ENCODE assay signal across 8 cellular contexts in the genomic region with DNA sequence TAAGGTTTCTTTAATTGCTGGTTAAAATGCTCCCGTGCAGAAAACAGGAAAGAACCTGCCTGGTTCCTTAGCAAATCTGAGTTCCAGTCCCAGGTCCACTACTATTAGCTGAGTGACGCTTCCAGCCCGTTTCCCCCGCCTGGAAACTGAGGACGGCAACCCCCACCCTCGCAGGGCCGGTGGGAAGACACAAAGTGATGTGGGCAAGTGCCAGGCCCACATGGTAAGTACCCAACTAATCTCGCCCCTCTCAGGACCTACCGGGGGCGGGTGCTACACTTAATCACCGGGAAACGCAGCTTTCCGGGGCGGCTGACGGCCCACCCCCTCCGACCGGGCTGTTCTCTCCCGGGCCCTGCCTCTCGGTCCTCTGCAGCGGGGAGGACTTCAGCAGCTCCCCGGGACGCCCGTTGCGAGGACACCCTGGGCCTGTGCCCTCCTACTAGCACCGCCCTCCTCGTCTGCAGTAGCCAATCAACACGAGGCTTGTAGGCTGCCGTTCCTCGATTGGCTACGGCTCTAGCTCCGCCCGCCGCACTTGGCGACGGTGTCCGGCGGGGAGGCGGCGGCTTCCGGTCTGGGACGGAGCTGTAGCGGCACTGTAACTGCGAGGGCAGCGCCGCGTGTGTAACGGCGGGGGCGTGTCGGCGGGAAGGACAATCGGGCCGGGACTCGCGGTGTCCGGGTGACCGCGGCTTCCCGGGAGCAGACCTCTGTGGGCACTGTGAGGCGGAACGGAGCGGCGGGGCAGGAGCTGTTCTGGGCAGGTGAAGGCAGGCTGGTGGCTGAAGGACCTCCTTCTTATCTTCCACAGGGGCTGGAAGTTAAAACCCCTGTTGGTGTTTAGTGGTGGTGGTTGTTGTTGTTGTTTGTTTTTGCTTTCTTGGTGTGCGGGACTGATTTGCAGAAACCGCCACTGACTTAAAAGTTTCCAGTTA. TPM values are rescaled to one million over a fixed set of nuclear protein-coding genes. Genes with fewer than 3 reads are reported as not detected.
DNase-seq lines count a peak whose midpoint lies in the region; ATAC-seq and TF ChIP-seq lines count a peak whose summit lies in the region.

A gene with protein sequence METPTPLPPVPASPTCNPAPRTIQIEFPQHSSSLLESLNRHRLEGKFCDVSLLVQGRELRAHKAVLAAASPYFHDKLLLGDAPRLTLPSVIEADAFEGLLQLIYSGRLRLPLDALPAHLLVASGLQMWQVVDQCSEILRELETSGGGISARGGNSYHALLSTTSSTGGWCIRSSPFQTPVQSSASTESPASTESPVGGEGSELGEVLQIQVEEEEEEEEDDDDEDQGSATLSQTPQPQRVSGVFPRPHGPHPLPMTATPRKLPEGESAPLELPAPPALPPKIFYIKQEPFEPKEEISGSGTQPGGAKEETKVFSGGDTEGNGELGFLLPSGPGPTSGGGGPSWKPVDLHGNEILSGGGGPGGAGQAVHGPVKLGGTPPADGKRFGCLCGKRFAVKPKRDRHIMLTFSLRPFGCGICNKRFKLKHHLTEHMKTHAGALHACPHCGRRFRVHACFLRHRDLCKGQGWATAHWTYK (plus strand): TSS at position 568 of the 938 bp plus-strand sequence. CDS start 525 bp downstream, outside the sequence.

- peaks cover 16% of the 10 kb centered on the region for H3K4me1 Mint-ChIP-seq in activated T-helper 17 cell treated with anti-CD3 and anti-CD28 coated beads, Interleukin-2, amount 50 U/mL, for 72 hours
- peaks cover 28 to 42% of the 10 kb centered on the region in 2 donors for H3K4me1 Mint-ChIP-seq in natural killer cell

- H3K27me3 Mint-ChIP-seq in activated T-helper 17 cell treated with anti-CD3 and anti-CD28 coated beads, Interleukin-2, amount 50 U/mL, for 72 hours, result no peaks in the 10 kb centered on the region
- H3K27me3 Mint-ChIP-seq in natural killer cell (ENCODE audit: low read depth in 2 of 2), result no peaks in the 10 kb centered on the region

- peak within 1 kb of the TSS; percentile 98 for H3K27ac Mint-ChIP-seq in activated T-helper 17 cell treated with anti-CD3 and anti-CD28 coated beads, Interleukin-2, amount 50 U/mL, for 72 hours
- H3K27ac Mint-ChIP-seq in natural killer cell, result peak within 1 kb of the TSS; percentile 89 to 98

- peak within 1 kb of the TSS; percentile 96 for H3K4me3 Mint-ChIP-seq in activated T-helper 17 cell treated with anti-CD3 and anti-CD28 coated beads, Interleukin-2, amount 50 U/mL, for 72 hours
- peak within 1 kb of the TSS; percentile 97 for H3K4me3 Mint-ChIP-seq in natural killer cell

- intact Hi-C loops in natural killer cell (cut with micrococcal nuclease), result loop anchor here (1.0 to 10.0 kb wide), 4 partner anchors 25 to 121 kb away; a partner anchor contains a TSS

- peak; percentile 99 for ATAC-seq in activated T-helper 17 cell treated with anti-CD3 and anti-CD28 coated beads, Interleukin-2, amount 50 U/mL, for 72 hours (replicated peaks)
- ATAC-seq in natural killer cell, result peak; percentile 98 to 100 (median 99)

- DNase-seq in EL (peak; percentile 96), H4 (ENCODE audit: low spot score) (peak; percentile 96), LNCaP clone FGC (ENCODE audit: low read depth) (peak; percentile 88), RPMI8226 (peak; percentile 98), fibroblast of peridontal ligament (ENCODE audit: extremely low read depth) (peak; percentile 94), natural killer cell (peak; percentile 94)
- peak; percentile 85 to 94 (median 90) for DNase-seq in stimulated activated naive CD4-positive, alpha-beta T cell (lab: John Stamatoyannopoulos, UW)

- H3K9me3 Mint-ChIP-seq in activated T-helper 17 cell treated with anti-CD3 and anti-CD28 coated beads, Interleukin-2, amount 50 U/mL, for 72 hours, result no peaks in the 10 kb centered on the region
- no peaks in the 10 kb centered on the region for H3K9me3 Mint-ChIP-seq in natural killer cell

- H3K4me3 ChIP-seq in LNCaP clone FGC (ENCODE audit: low read depth, low read length), result peak within 1 kb of the TSS; percentile 99

- TF ChIP-seq CTCF in LNCaP clone FGC (IDR thresholded peaks at IDR 0.05; ENCODE audit: control insufficient read depth, extremely low read depth, insufficient read depth) (no peak), natural killer cell (IDR thresholded peaks at IDR 0.05) (no peak)

- peaks cover 54% of the 10 kb centered on the region for H3K36me3 Mint-ChIP-seq in activated T-helper 17 cell treated with anti-CD3 and anti-CD28 coated beads, Interleukin-2, amount 50 U/mL, for 72 hours (ENCODE audit: low read depth)
- H3K36me3 Mint-ChIP-seq in natural killer cell, result no peaks in the 10 kb centered on the region

RNA-seq across cellular contexts. Expression of the gene that starts here (rescaled TPM):
- total RNA-seq in H4 (2014; rRNA removed; shearing (Covaris generic)), result 5.6 and 7.6 TPM in 2 replicates
- 10 to 100 TPM; 11.6 to 12.5 TPM for total RNA-seq in activated T-helper 17 cell treated with anti-CD3 and anti-CD28 coated beads, Interleukin-2, amount 50 U/mL, for 72 hours
- total RNA-seq in natural killer cell, result 1 to 10 TPM; 3.8 to 5.1 (median 3.9) TPM

Comparison
In these comparisons a context has a peak if more than half of its experiments do, and no peak if none do; other contexts are left out.
1. Peak in every context shown above with its lines: DNase-seq, ATAC-seq and H3K4me3 ChIP-seq.